3 cellular contexts compared by ENCODE assay signal in the genomic region with DNA sequence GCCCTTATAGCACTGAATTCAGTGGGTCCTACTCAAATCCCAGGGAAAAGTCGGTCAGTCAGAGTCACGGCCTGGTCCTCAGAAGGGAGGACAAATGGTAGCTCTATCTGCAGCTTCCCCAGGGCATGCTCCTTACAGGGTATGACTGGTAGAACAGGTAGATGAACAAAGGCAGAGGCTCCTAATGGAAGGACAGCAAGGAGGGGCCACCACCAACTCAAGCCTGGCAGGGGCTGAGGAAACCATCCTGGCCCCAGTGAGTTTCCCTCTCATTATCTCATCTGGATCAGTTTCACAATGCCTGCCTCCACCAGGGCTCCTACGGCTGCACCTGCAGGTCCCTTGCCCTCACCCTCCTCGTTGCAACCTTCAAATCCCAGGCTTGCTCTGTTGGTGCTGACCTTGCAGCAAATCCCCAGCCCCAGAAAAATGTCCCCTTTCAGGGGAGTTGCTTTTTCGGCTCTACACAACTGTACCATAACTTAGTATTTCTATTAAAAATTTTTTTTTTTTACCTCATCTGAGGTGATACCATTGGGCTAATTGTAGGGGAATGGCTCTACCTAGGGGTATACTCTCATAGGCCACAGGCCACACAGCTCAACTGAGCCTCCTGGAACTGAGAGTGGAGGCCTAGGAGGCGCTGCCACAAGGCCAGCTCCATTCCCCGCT.
A peak's percentile ranks its signal among the peaks of the same experiment; 100 is the strongest.
TF ChIP-seq lines count a peak whose summit lies in the region.

No MANE protein-coding gene starts in this region.

TF ChIP-seq in SK-N-SH, 30 proteins besides CTCF, POLR2A, EP300 and RAD21:
- TF ChIP-seq, protein P1, sequence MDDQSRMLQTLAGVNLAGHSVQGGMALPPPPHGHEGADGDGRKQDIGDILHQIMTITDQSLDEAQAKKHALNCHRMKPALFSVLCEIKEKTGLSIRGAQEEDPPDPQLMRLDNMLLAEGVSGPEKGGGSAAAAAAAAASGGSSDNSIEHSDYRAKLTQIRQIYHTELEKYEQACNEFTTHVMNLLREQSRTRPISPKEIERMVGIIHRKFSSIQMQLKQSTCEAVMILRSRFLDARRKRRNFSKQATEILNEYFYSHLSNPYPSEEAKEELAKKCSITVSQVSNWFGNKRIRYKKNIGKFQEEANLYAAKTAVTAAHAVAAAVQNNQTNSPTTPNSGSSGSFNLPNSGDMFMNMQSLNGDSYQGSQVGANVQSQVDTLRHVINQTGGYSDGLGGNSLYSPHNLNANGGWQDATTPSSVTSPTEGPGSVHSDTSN (IDR thresholded peaks at IDR 0.05): no peak
- TF ChIP-seq TEAD4 (IDR thresholded peaks at IDR 0.05; ENCODE audit: borderline replicate concordance, insufficient read depth): no peak
- no peak for TF ChIP-seq FOXJ3 (CRISPR knock-in tag; IDR thresholded peaks at IDR 0.05)
- no peak for TF ChIP-seq NFIC (IDR thresholded peaks at IDR 0.05; ENCODE audit: borderline replicate concordance)

TF ChIP-seq in SK-N-SH treated with all-trans-retinoic acid at 6 μM for 48 hours, 23 proteins besides CTCF, POLR2A, EP300 and RAD21:
- TF ChIP-seq, protein P2, sequence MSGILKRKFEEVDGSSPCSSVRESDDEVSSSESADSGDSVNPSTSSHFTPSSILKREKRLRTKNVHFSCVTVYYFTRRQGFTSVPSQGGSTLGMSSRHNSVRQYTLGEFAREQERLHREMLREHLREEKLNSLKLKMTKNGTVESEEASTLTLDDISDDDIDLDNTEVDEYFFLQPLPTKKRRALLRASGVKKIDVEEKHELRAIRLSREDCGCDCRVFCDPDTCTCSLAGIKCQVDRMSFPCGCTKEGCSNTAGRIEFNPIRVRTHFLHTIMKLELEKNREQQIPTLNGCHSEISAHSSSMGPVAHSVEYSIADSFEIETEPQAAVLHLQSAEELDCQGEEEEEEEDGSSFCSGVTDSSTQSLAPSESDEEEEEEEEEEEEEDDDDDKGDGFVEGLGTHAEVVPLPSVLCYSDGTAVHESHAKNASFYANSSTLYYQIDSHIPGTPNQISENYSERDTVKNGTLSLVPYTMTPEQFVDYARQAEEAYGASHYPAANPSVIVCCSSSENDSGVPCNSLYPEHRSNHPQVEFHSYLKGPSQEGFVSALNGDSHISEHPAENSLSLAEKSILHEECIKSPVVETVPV (CRISPR knock-in tag; IDR thresholded peaks at IDR 0.05): no peak

TF ChIP-seq in GM12878, 131 proteins besides CTCF, POLR2A, EP300 and RAD21:
- TF ChIP-seq SMARCA5 (IDR thresholded peaks at IDR 0.05) (peak; percentile 52; the same call in 1 of the 2 replicates), KLF5 (IDR thresholded peaks at IDR 0.05; ENCODE audit: partially characterized antibody) (no peak), MYB (IDR thresholded peaks at IDR 0.05; ENCODE audit: borderline replicate concordance, low read depth, low read length) (0 out of 2 replicates have a peak, but pooled peaks have one; percentile 1), POLR2AphosphoS2 (IDR thresholded peaks at IDR 0.05; ENCODE audit: low read depth, low read length) (peak; percentile 51; the same call in 1 of the 2 replicates), MEF2A (IDR thresholded peaks at IDR 0.05; ENCODE audit: insufficient read depth, low read depth, low read length) (0 out of 2 replicates have a peak, but pooled peaks have one; percentile 10), SUZ12 (IDR thresholded peaks at IDR 0.05; ENCODE audit: unreplicated experiment) (no peak), CBX3 (IDR thresholded peaks at IDR 0.05; ENCODE audit: borderline replicate concordance, low read depth) (no peak)
- TF ChIP-seq, protein P3, sequence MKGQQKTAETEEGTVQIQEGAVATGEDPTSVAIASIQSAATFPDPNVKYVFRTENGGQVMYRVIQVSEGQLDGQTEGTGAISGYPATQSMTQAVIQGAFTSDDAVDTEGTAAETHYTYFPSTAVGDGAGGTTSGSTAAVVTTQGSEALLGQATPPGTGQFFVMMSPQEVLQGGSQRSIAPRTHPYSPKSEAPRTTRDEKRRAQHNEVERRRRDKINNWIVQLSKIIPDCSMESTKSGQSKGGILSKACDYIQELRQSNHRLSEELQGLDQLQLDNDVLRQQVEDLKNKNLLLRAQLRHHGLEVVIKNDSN (IDR thresholded peaks at IDR 0.05; ENCODE audit: borderline replicate concordance, extremely low read length, insufficient read depth, low read depth, low read length): no peak
- TF ChIP-seq, protein P4, sequence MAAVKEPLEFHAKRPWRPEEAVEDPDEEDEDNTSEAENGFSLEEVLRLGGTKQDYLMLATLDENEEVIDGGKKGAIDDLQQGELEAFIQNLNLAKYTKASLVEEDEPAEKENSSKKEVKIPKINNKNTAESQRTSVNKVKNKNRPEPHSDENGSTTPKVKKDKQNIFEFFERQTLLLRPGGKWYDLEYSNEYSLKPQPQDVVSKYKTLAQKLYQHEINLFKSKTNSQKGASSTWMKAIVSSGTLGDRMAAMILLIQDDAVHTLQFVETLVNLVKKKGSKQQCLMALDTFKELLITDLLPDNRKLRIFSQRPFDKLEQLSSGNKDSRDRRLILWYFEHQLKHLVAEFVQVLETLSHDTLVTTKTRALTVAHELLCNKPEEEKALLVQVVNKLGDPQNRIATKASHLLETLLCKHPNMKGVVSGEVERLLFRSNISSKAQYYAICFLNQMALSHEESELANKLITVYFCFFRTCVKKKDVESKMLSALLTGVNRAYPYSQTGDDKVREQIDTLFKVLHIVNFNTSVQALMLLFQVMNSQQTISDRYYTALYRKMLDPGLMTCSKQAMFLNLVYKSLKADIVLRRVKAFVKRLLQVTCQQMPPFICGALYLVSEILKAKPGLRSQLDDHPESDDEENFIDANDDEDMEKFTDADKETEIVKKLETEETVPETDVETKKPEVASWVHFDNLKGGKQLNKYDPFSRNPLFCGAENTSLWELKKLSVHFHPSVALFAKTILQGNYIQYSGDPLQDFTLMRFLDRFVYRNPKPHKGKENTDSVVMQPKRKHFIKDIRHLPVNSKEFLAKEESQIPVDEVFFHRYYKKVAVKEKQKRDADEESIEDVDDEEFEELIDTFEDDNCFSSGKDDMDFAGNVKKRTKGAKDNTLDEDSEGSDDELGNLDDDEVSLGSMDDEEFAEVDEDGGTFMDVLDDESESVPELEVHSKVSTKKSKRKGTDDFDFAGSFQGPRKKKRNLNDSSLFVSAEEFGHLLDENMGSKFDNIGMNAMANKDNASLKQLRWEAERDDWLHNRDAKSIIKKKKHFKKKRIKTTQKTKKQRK (IDR thresholded peaks at IDR 0.05; ENCODE audit: low read depth, low read length): no peak
